ENCODE assay signal across 9 cellular contexts in genomic region chr17:40363480-40363838, GRCh38. TPM values are rescaled to one million over a fixed set of nuclear protein-coding genes. Genes with fewer than 3 reads are reported as not detected.
DNase-seq lines count a peak whose midpoint lies in the region; ATAC-seq and TF ChIP-seq lines count a peak whose summit lies in the region.
"Had no signal": no experiment of that assay in that cellular context is flagged by ENCODE, and none has a peak within 500 bp of the region (broad histone marks: within the 10 kb centered on the region; RNA-seq: fewer than 3 reads in every experiment).

No MANE protein-coding gene starts in this region.

- peaks cover 0 to 28% (median 0%) of the 10 kb centered on the region in 3 donors for H3K27me3 ChIP-seq in stomach

- TF ChIP-seq EP300 in stomach (IDR thresholded peaks at IDR 0.05): no peak

- WGBS in stomach, 5 donors: 4 to 6% (median 6%) methylated on average over 26 to 40 of the region's 40 CpGs; no CpG with 5 or more reads in 1 of the 5 donors

- peaks cover 14% of the 10 kb centered on the region for H3K27me3 Mint-ChIP-seq in activated T-cell treated with anti-CD3 and anti-CD28 coated beads, Interleukin-2, amount 50 U/mL, for 72 hours (ENCODE audit: low read depth)
- peaks cover 2% of the 10 kb centered on the region for H3K27me3 Mint-ChIP-seq in activated T-helper 2 cell treated with anti-CD3 and anti-CD28 coated beads, Interferon-gamma antibody, Interleukin-2, Interleukin-4, amounts not matched to agents 10 μg/mL and 5 μg/mL and 100 μg/mL, durations not matched to agents 14 hours and 24 hours and 36 hours (ENCODE audit: low read depth)
- peaks cover 0 to 8% (median 1%) of the 10 kb centered on the region in 3 donors for H3K27me3 Mint-ChIP-seq in immature natural killer cell (ENCODE audit: low read depth in 3 of 3)

- intact Hi-C loops in activated T-helper 2 cell treated with anti-CD3 and anti-CD28 coated beads, Interferon-gamma antibody, Interleukin-2, Interleukin-4, amounts not matched to agents 10 μg/mL and 5 μg/mL and 100 μg/mL, durations not matched to agents 14 hours and 24 hours and 36 hours (cut with micrococcal nuclease): loop anchor here (5.0 kb wide), 2 partner anchors 39 to 84 kb away; no protein-coding TSS in a partner anchor
- intact Hi-C loops in stomach (cut with DNase I; ENCODE audit: low total_unique reads): loop anchor here (10.0 kb wide), 1 partner anchor 71 kb away; no protein-coding TSS in a partner anchor

- H3K9me3 ChIP-seq in stomach: no peaks in the 10 kb centered on the region
- H3K9me3 ChIP-seq: adrenal gland had no signal

- peaks cover 9 to 36% (median 28%) of the 10 kb centered on the region in 4 donors for H3K4me1 ChIP-seq in stomach

- ATAC-seq in activated T-cell treated with anti-CD3 and anti-CD28 coated beads, Interleukin-2, amount 50 U/mL, for 72 hours (replicated peaks in 1 of 2): no peak

- H3K36me3 Mint-ChIP-seq in activated T-cell treated with anti-CD3 and anti-CD28 coated beads, Interleukin-2, amount 50 U/mL, for 72 hours (ENCODE audit: insufficient read depth in 2 of 2): peaks cover 0 to 4% of the 10 kb centered on the region in 2 donors
- peaks cover 3% of the 10 kb centered on the region for H3K36me3 Mint-ChIP-seq in activated T-helper 2 cell treated with anti-CD3 and anti-CD28 coated beads, Interferon-gamma antibody, Interleukin-2, Interleukin-4, amounts not matched to agents 10 μg/mL and 5 μg/mL and 100 μg/mL, durations not matched to agents 14 hours and 24 hours and 36 hours (ENCODE audit: low read depth)
- no peaks in the 10 kb centered on the region for H3K36me3 Mint-ChIP-seq in immature natural killer cell

- H3K9me3 Mint-ChIP-seq in activated T-cell treated with anti-CD3 and anti-CD28 coated beads, Interleukin-2, amount 50 U/mL, for 72 hours: no peaks in the 10 kb centered on the region
- no peaks in the 10 kb centered on the region for H3K9me3 Mint-ChIP-seq in activated T-helper 2 cell treated with anti-CD3 and anti-CD28 coated beads, Interferon-gamma antibody, Interleukin-2, Interleukin-4, amounts not matched to agents 10 μg/mL and 5 μg/mL and 100 μg/mL, durations not matched to agents 14 hours and 24 hours and 36 hours
- no peaks in the 10 kb centered on the region for H3K9me3 Mint-ChIP-seq in immature natural killer cell

- peak overlapping the region; percentile 54 to 79 (median 62) for H3K4me3 ChIP-seq in stomach

- no peaks in the 10 kb centered on the region for H3K36me3 ChIP-seq in stomach
- H3K36me3 ChIP-seq: adrenal gland had no signal

- no peak overlapping the region for H3K27ac ChIP-seq in stomach
- H3K27ac ChIP-seq: adrenal gland had no signal

- no peak for TF ChIP-seq CTCF in stomach (IDR thresholded peaks at IDR 0.05)

- peaks cover 22% of the 10 kb centered on the region for H3K4me1 Mint-ChIP-seq in activated T-cell treated with anti-CD3 and anti-CD28 coated beads, Interleukin-2, amount 50 U/mL, for 72 hours (ENCODE audit: low read depth)
- peaks cover 13% of the 10 kb centered on the region for H3K4me1 Mint-ChIP-seq in activated T-helper 2 cell treated with anti-CD3 and anti-CD28 coated beads, Interferon-gamma antibody, Interleukin-2, Interleukin-4, amounts not matched to agents 10 μg/mL and 5 μg/mL and 100 μg/mL, durations not matched to agents 14 hours and 24 hours and 36 hours (ENCODE audit: low read depth)
- H3K4me1 Mint-ChIP-seq in immature natural killer cell: peaks cover 4 to 7% of the 10 kb centered on the region in 2 donors

- no peak for DNase-seq in activated T-cell treated with anti-CD3 and anti-CD28 coated beads, Interleukin-2, amount 50 U/mL, for 72 hours
- DNase-seq in activated T-cell treated with anti-CD3 and anti-CD28 coated beads for 4 hours (no peak), immature natural killer cell (no peak), stomach (no peak), NCI-H1105 treated with DMSO at 0.1 percent for 48 hours (lab: John Stamatoyannopoulos, UW) (no peak), NAMALWA (ENCODE audit: low spot score) (no peak), midbrain (lab: John Stamatoyannopoulos, UW) (no peak)
- DNase-seq in activated T-helper 2 cell treated with anti-CD3 and anti-CD28 coated beads, Interferon-gamma antibody, Interleukin-2, Interleukin-4, amounts not matched to agents 10 μg/mL and 5 μg/mL and 100 μg/mL, durations not matched to agents 14 hours and 24 hours and 36 hours (ENCODE audit: low spot score): no peak

- no peak overlapping the region for H3K27ac Mint-ChIP-seq in activated T-cell treated with anti-CD3 and anti-CD28 coated beads, Interleukin-2, amount 50 U/mL, for 72 hours
- peak overlapping the region; percentile 17 for H3K27ac Mint-ChIP-seq in activated T-helper 2 cell treated with anti-CD3 and anti-CD28 coated beads, Interferon-gamma antibody, Interleukin-2, Interleukin-4, amounts not matched to agents 10 μg/mL and 5 μg/mL and 100 μg/mL, durations not matched to agents 14 hours and 24 hours and 36 hours
- no peak overlapping the region for H3K27ac Mint-ChIP-seq in immature natural killer cell

- H3K4me3 Mint-ChIP-seq in activated T-cell treated with anti-CD3 and anti-CD28 coated beads, Interleukin-2, amount 50 U/mL, for 72 hours: peak overlapping the region; percentile 84 to 85
- peak overlapping the region; percentile 82 for H3K4me3 Mint-ChIP-seq in activated T-helper 2 cell treated with anti-CD3 and anti-CD28 coated beads, Interferon-gamma antibody, Interleukin-2, Interleukin-4, amounts not matched to agents 10 μg/mL and 5 μg/mL and 100 μg/mL, durations not matched to agents 14 hours and 24 hours and 36 hours (ENCODE audit: low read depth)
- peak overlapping the region; percentile 18 to 65 (median 61) for H3K4me3 Mint-ChIP-seq in immature natural killer cell

- TF ChIP-seq POLR2A in stomach (IDR thresholded peaks at IDR 0.05): no peak

RNA-seq across cellular contexts. Expression of gene GJD3, which starts 1.1 kb away (rescaled TPM):
- not detected for total RNA-seq in activated T-cell treated with anti-CD3 and anti-CD28 coated beads, Interleukin-2, amount 50 U/mL, for 72 hours
- 0.48 TPM in 1 of 2 replicates, not detected in the other for total RNA-seq in activated T-helper 2 cell treated with anti-CD3 and anti-CD28 coated beads, Interferon-gamma antibody, Interleukin-2, Interleukin-4, amounts not matched to agents 10 μg/mL and 5 μg/mL and 100 μg/mL, durations not matched to agents 14 hours and 24 hours and 36 hours
- polyA plus RNA-seq in immature natural killer cell: under 1 TPM in 2 of 3 donors, not detected in 1; 0.40 to 0.68 TPM
- total RNA-seq in stomach: 1 to 10 TPM in 1 of 5 donors, under 1 TPM in 1, not detected in 3; 0.55 to 1.2 TPM
- polyA plus RNA-seq in stomach: not detected
- polyA plus RNA-seq: adrenal gland had no signal

RNA-seq across cellular contexts. Expression of gene TOP2A, which starts 54.2 kb away (rescaled TPM):
- total RNA-seq in activated T-cell treated with anti-CD3 and anti-CD28 coated beads, Interleukin-2, amount 50 U/mL, for 72 hours: 100 to 1,000 TPM; 324 to 425 TPM
- 193 and 199 TPM in 2 replicates for total RNA-seq in activated T-helper 2 cell treated with anti-CD3 and anti-CD28 coated beads, Interferon-gamma antibody, Interleukin-2, Interleukin-4, amounts not matched to agents 10 μg/mL and 5 μg/mL and 100 μg/mL, durations not matched to agents 14 hours and 24 hours and 36 hours
- polyA plus RNA-seq in immature natural killer cell (1 to 10 TPM in 2 of 3 donors, under 1 TPM in 1; 0.80 to 2.4 (median 2.2) TPM), stomach (10 to 100 TPM in 1 of 3 donors, 1 to 10 TPM in 2; 1.2 to 27.3 (median 9.1) TPM)
- 100 to 1,000 TPM in 1 of 5 donors, 10 to 100 TPM in 2, 1 to 10 TPM in 2; 8.0 to 129 (median 17.2) TPM for total RNA-seq in stomach

RNA-seq across cellular contexts. Expression of gene RARA, which starts 54.5 kb away (rescaled TPM):
- 10 to 100 TPM; 33.4 to 45.2 TPM for total RNA-seq in activated T-cell treated with anti-CD3 and anti-CD28 coated beads, Interleukin-2, amount 50 U/mL, for 72 hours
- total RNA-seq in activated T-helper 2 cell treated with anti-CD3 and anti-CD28 coated beads, Interferon-gamma antibody, Interleukin-2, Interleukin-4, amounts not matched to agents 10 μg/mL and 5 μg/mL and 100 μg/mL, durations not matched to agents 14 hours and 24 hours and 36 hours: 30.4 and 35.1 TPM in 2 replicates
- polyA plus RNA-seq in immature natural killer cell (10 to 100 TPM in 1 of 3 donors, 1 to 10 TPM in 2; 4.6 to 12.1 (median 4.6) TPM), stomach (10 to 100 TPM; 11.2 to 20.0 (median 17.1) TPM)
- total RNA-seq in stomach: 10 to 100 TPM; 14.3 to 40.8 (median 24.6) TPM
